In the genomic region with DNA sequence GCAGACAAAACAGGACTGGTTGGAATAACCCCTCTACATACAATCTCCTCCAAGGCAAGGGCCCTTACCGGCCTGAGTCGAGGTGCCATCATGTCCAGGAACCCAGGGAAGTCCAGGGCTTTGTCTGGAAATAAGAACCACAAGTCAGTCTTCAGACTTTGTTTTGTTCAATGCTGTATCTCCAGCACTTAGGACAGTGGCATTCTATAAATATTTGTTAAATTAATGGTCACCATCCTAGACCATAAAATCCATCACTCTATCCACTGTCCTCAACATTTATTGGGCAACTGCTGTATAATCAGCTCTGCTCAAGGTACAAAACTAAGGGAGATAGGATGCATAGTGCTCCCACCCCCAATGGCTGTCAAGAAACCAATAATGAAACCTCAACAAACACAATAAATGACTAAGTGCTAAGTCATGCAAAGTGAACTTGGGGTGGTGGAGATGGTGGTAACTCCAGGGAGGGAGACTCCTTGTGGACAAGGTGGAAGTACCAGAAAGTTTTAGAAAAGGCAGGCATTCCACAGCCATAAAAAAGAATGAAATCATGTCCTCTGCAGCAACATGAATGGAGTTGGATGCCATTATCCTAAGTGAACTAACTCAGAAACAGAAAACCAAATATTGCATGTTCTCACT, we compare ENCODE assay signal across 8 cellular contexts. TPM values are rescaled to one million over a fixed set of nuclear protein-coding genes. Genes with fewer than 3 reads are reported as not detected.
A peak's percentile ranks its signal among the peaks of the same experiment; 100 is the strongest.
DNase-seq lines count a peak whose midpoint lies in the region; ATAC-seq and TF ChIP-seq lines count a peak whose summit lies in the region.

No MANE protein-coding gene starts in this region.

- DNase-seq in AG04449 (ENCODE audit: low read depth, low spot score): no peak
- DNase-seq in activated CD4-positive, alpha-beta memory T cell treated with anti-CD3 and anti-CD28 coated beads, Interleukin-2, amount 10 ng/mL, durations not matched to agents 7 days and 5 days: no peak
- DNase-seq in renal cortical epithelial cell (ENCODE audit: low read depth): peak; percentile 95
- no peak for DNase-seq in NCI-H345 treated with DMSO at 0.1 percent for 48 hours (lab: John Stamatoyannopoulos, UW; ENCODE audit: unreplicated experiment)
- DNase-seq in middle frontal gyrus (ENCODE audit: extremely low spot score, low spot score): no peak
- DNase-seq in NCI-H1930 (lab: John Stamatoyannopoulos, UW): no peak

- peaks cover 41% of the 10 kb centered on the region for H3K4me1 Mint-ChIP-seq in activated CD4-positive, alpha-beta memory T cell treated with anti-CD3 and anti-CD28 coated beads, Interleukin-2, amount 10 ng/mL, durations not matched to agents 7 days and 5 days

- H3K27ac Mint-ChIP-seq in activated CD4-positive, alpha-beta memory T cell treated with anti-CD3 and anti-CD28 coated beads, Interleukin-2, amount 10 ng/mL, durations not matched to agents 7 days and 5 days: peak overlapping the region; percentile 58

- CTCF ChIA-PET in AG04449 (lab: Yijun Ruan, JAX): interaction anchor here (1.0 to 5.1 kb wide), 13 partner anchors 9 to 319 kb away, joined by 3 to 48 read pairs (median 6); a partner anchor contains a TSS
- CTCF ChIA-PET in activated CD4-positive, alpha-beta memory T cell treated with anti-CD3 and anti-CD28 coated beads, Interleukin-2, amount 10 ng/mL, durations not matched to agents 7 days and 5 days (lab: Charles Lee): interaction anchor here (0.6 to 3.6 kb wide), 7 partner anchors 9 to 78 kb away, joined by 3 to 30 read pairs (median 4); a partner anchor contains a TSS

- no peak overlapping the region for H3K4me3 Mint-ChIP-seq in activated CD4-positive, alpha-beta memory T cell treated with anti-CD3 and anti-CD28 coated beads, Interleukin-2, amount 10 ng/mL, durations not matched to agents 7 days and 5 days

- TF ChIP-seq CTCF in AG04449 (IDR thresholded peaks at IDR 0.05; ENCODE audit: insufficient read depth, low read length, missing control alignments): peak; percentile 40

- peaks cover 55% of the 10 kb centered on the region for H3K36me3 Mint-ChIP-seq in activated CD4-positive, alpha-beta memory T cell treated with anti-CD3 and anti-CD28 coated beads, Interleukin-2, amount 10 ng/mL, durations not matched to agents 7 days and 5 days (ENCODE audit: low read depth)

- POLR2A ChIA-PET in AG04449 (lab: Yijun Ruan, JAX): no interaction called here
- POLR2A ChIA-PET in activated CD4-positive, alpha-beta memory T cell treated with anti-CD3 and anti-CD28 coated beads, Interleukin-2, amount 10 ng/mL, durations not matched to agents 7 days and 5 days (lab: Charles Lee): interaction anchor here (0.5 to 3.2 kb wide), 7 partner anchors 8 to 45 kb away, joined by 3 to 34 read pairs (median 4); a partner anchor contains a TSS

- ATAC-seq in GM18861 (IDR thresholded peaks at IDR 0.05; ENCODE audit: unreplicated experiment) (peak; percentile 57), HG03108 (IDR thresholded peaks at IDR 0.05; ENCODE audit: unreplicated experiment) (peak; percentile 35)

- H3K9me3 Mint-ChIP-seq in activated CD4-positive, alpha-beta memory T cell treated with anti-CD3 and anti-CD28 coated beads, Interleukin-2, amount 10 ng/mL, durations not matched to agents 7 days and 5 days: no peaks in the 10 kb centered on the region

- no peaks in the 10 kb centered on the region for H3K27me3 Mint-ChIP-seq in activated CD4-positive, alpha-beta memory T cell treated with anti-CD3 and anti-CD28 coated beads, Interleukin-2, amount 10 ng/mL, durations not matched to agents 7 days and 5 days

- H3K4me3 ChIP-seq in AG04449 (ENCODE audit: low read depth, low read length): no peak overlapping the region

RNA-seq across cellular contexts. Expression of a gene that starts 5.0 kb away (rescaled TPM):
- total RNA-seq in activated CD4-positive, alpha-beta memory T cell treated with anti-CD3 and anti-CD28 coated beads, Interleukin-2, amount 10 ng/mL, durations not matched to agents 7 days and 5 days: 10 to 100 TPM; 18.8 to 19.4 TPM
- 5.4 and 6.9 TPM in 2 replicates for total RNA-seq in renal cortical epithelial cell

RNA-seq across cellular contexts. Expression of a gene that starts 5.1 kb away (rescaled TPM):
- 10 to 100 TPM; 72.0 to 77.9 TPM for total RNA-seq in activated CD4-positive, alpha-beta memory T cell treated with anti-CD3 and anti-CD28 coated beads, Interleukin-2, amount 10 ng/mL, durations not matched to agents 7 days and 5 days
- total RNA-seq in renal cortical epithelial cell: 50.2 and 62.0 TPM in 2 replicates

RNA-seq across cellular contexts. Expression of a gene that starts 9.5 kb away (rescaled TPM):
- 10 to 100 TPM; 69.8 to 71.8 TPM for total RNA-seq in activated CD4-positive, alpha-beta memory T cell treated with anti-CD3 and anti-CD28 coated beads, Interleukin-2, amount 10 ng/mL, durations not matched to agents 7 days and 5 days
- 28.9 and 34.2 TPM in 2 replicates for total RNA-seq in renal cortical epithelial cell

RNA-seq across cellular contexts. Expression of a gene that starts 23.0 kb away (rescaled TPM):
- 100 to 1,000 TPM; 317 to 323 TPM for total RNA-seq in activated CD4-positive, alpha-beta memory T cell treated with anti-CD3 and anti-CD28 coated beads, Interleukin-2, amount 10 ng/mL, durations not matched to agents 7 days and 5 days
- 73.1 and 113 TPM in 2 replicates for total RNA-seq in renal cortical epithelial cell

RNA-seq across cellular contexts. Expression of a gene that starts 40.3 kb away (rescaled TPM):
- 10 to 100 TPM; 13.6 to 13.9 TPM for total RNA-seq in activated CD4-positive, alpha-beta memory T cell treated with anti-CD3 and anti-CD28 coated beads, Interleukin-2, amount 10 ng/mL, durations not matched to agents 7 days and 5 days
- 0.69 and 3.6 TPM in 2 replicates for total RNA-seq in renal cortical epithelial cell
